29 cellular contexts compared by ENCODE assay signal in genomic region chr17:80297996-80298560, GRCh38. TPM values are rescaled to one million over a fixed set of nuclear protein-coding genes. Genes with fewer than 3 reads are reported as not detected.
A peak's percentile ranks its signal among the peaks of the same experiment; 100 is the strongest.
DNase-seq lines count a peak whose midpoint lies in the region; ATAC-seq, FAIRE-seq and TF ChIP-seq lines count a peak whose summit lies in the region.
"Had no signal": no experiment of that assay in that cellular context is flagged by ENCODE, and none has a peak within 500 bp of the region (broad histone marks: within the 10 kb centered on the region; RNA-seq: fewer than 3 reads in every experiment).

No MANE protein-coding gene starts in this region.

- H3K27me3 ChIP-seq in heart right ventricle, result no peaks in the 10 kb centered on the region
- H3K27me3 ChIP-seq in upper lobe of right lung, result no peaks in the 10 kb centered on the region
- H3K27me3 ChIP-seq: BLaER1, MG63, sigmoid colon, transverse colon had no signal

- H3K4me1 ChIP-seq in heart right ventricle (peaks cover 0 to 2% (median 0%) of the 10 kb centered on the region in 9 donors), upper lobe of right lung (no peaks in the 10 kb centered on the region)
- H3K4me1 ChIP-seq: Caco-2, HAP-1, psoas muscle, sigmoid colon, transverse colon had no signal

- no peaks in the 10 kb centered on the region for H3K9me3 Mint-ChIP-seq in natural killer cell

- H3K27me3 Mint-ChIP-seq in natural killer cell (ENCODE audit: low read depth in 2 of 2), result no peaks in the 10 kb centered on the region

- peak overlapping the region; percentile 26 to 65 for H3K27ac Mint-ChIP-seq in natural killer cell

- H3K4me1 Mint-ChIP-seq in natural killer cell, result peaks cover 28 to 36% of the 10 kb centered on the region in 2 donors

- TF ChIP-seq CTCF in heart right ventricle (IDR thresholded peaks at IDR 0.05) (no peak), natural killer cell (IDR thresholded peaks at IDR 0.05) (no peak), upper lobe of right lung (IDR thresholded peaks at IDR 0.05) (no peak)

- H3K9me3 ChIP-seq in heart right ventricle (peaks cover 0 to 17% (median 2%) of the 10 kb centered on the region in 11 donors), upper lobe of right lung (no peaks in the 10 kb centered on the region)
- H3K9me3 ChIP-seq: Caco-2, HAP-1, psoas muscle had no signal

- no peak overlapping the region for H3K4me3 ChIP-seq in heart right ventricle
- no peak overlapping the region for H3K4me3 ChIP-seq in upper lobe of right lung
- H3K4me3 ChIP-seq: BLaER1, HAP-1, K562, MG63, psoas muscle, sigmoid colon, transverse colon had no signal

- peak; percentile 19 for DNase-seq in left cardiac atrium
- no peak for DNase-seq in heart right ventricle
- peak; percentile 86 for DNase-seq in NCI-H2196 treated with DMSO at 0.1 percent for 48 hours (lab: John Stamatoyannopoulos, UW; ENCODE audit: unreplicated experiment)
- DNase-seq in natural killer cell, result no peak
- DNase-seq in upper lobe of right lung, result no peak
- no peak for DNase-seq in HTR-8/SVneo (ENCODE audit: insufficient read length, low spot score)
- DNase-seq in 8988T, result no peak
- DNase-seq: activated CD4-positive, alpha-beta T cell treated with anti-CD3 and anti-CD28 coated beads, Interleukin-2, amount 50 U/mL, for 4 hours; activated gamma-delta T cell; Caco-2; caudate nucleus; cortex of kidney; effector memory CD4-positive, alpha-beta T cell; mesenchymal stem cell; MG63; NCI-H2107; NCI-H446 treated with DMSO at 0.1 percent for 48 hours; sigmoid colon; stimulated activated CD4-positive, alpha-beta T cell treated with anti-CD3 and anti-CD28 coated beads, Interleukin-4, amount 100 ng/mL, for 1 hour; T-helper 1 cell; transverse colon had no signal

- H3K27ac ChIP-seq in heart right ventricle (no peak overlapping the region), upper lobe of right lung (no peak overlapping the region)
- H3K27ac ChIP-seq: BLaER1, epithelial cell of prostate, psoas muscle, sigmoid colon, transverse colon had no signal

- 89 to 91% methylated on average over 19 of the region's 19 CpGs for WGBS in heart right ventricle, 2 donors

- intact Hi-C loops in left cardiac atrium (cut with DNase I), result no loop called here
- intact Hi-C loops in heart right ventricle (cut with DNase I), result no loop called here
- intact Hi-C loops in natural killer cell (cut with micrococcal nuclease), result no loop called here
- intact Hi-C loops in upper lobe of right lung (cut with DNase I), result no loop called here

- no peak for ATAC-seq in left cardiac atrium
- ATAC-seq in heart right ventricle, result no peak
- no peak for ATAC-seq in natural killer cell
- peak; percentile 15 for ATAC-seq in upper lobe of right lung
- no peak for ATAC-seq in GM18511 (IDR thresholded peaks at IDR 0.05; ENCODE audit: unreplicated experiment)
- ATAC-seq: K562, left lobe of liver, psoas muscle had no signal

- H3K36me3 ChIP-seq in heart right ventricle (peaks cover 0 to 100% (median 85%) of the 10 kb centered on the region in 9 donors), upper lobe of right lung (peaks cover 97% of the 10 kb centered on the region)

- H3K4me3 Mint-ChIP-seq in natural killer cell, result no peak overlapping the region

- no peak for FAIRE-seq in HTR-8/SVneo (lab: Jason Lieb, UNC)
- FAIRE-seq: GM12892, K562 had no signal

- H3K36me3 Mint-ChIP-seq in natural killer cell, result peaks cover 24% of the 10 kb centered on the region

RNA-seq across cellular contexts. Expression of gene RNF213, which starts 37.4 kb away (rescaled TPM):
- 10 to 100 TPM; 43.4 to 48.4 TPM for total RNA-seq in left cardiac atrium
- total RNA-seq in heart right ventricle, result 10 to 100 TPM; 26.0 to 97.0 (median 31.7) TPM
- polyA plus RNA-seq in heart right ventricle, result 10 to 100 TPM; 13.1 to 58.7 TPM
- 1,000 to 10,000 TPM in 2 of 3 donors, 100 to 1,000 TPM in 1; 929 to 1,120 (median 1,060) TPM for total RNA-seq in natural killer cell
- 236 TPM for total RNA-seq in upper lobe of right lung

Comparison
In these comparisons a context has a peak if more than half of its experiments do, and no peak if none do; other contexts are left out.
1. DNase-seq: peak in left cardiac atrium (single experiment) and NCI-H2196 treated with DMSO at 0.1 percent for 48 hours (single experiment); none in heart right ventricle (0 of 2), natural killer cell (single experiment), upper lobe of right lung (single experiment), HTR-8/SVneo (single experiment) and 8988T (single experiment).